ENCODE assay signal across 12 cellular contexts in the genomic region with DNA sequence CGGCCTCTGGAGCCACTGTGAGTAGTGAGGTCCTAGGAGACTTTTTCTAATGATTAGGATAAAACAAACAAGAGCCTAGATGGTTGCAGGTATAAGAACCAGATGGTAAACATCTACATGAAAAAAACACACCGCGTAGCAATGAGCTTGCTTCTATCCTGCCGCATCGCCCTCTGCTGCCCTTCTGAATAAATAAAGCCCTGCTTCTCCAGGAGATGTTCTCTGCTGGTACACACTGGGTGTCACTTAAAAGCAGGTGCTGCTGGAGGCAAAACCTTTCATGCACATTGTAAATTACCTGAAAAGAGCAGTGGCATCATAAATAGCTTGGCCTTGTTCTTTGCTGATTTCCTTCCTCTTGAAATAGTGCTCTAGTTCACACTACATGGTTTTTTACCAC.
A peak's percentile ranks its signal among the peaks of the same experiment; 100 is the strongest.
DNase-seq lines count a peak whose midpoint lies in the region; ATAC-seq and TF ChIP-seq lines count a peak whose summit lies in the region.
"Had no signal": no experiment of that assay in that cellular context is flagged by ENCODE, and none has a peak within 500 bp of the region (broad histone marks: within the 10 kb centered on the region; RNA-seq: fewer than 3 reads in every experiment).

No MANE protein-coding gene starts in this region.

- peaks cover 38% of the 10 kb centered on the region for H3K79me2 ChIP-seq in DOHH2 (ENCODE audit: control insufficient read depth, low read length)

- H3K9ac ChIP-seq in HUES48 (ENCODE audit: low read depth, low read length) = no peak overlapping the region

- H3K27me3 Mint-ChIP-seq in WTC11 (ENCODE audit: low read depth) = no peaks in the 10 kb centered on the region; the same call in 1 of the 2 replicates

- TF ChIP-seq CTCF in DOHH2 (IDR thresholded peaks at IDR 0.05; ENCODE audit: low read depth, low read length, poor library complexity, severe bottlenecking) (peak; percentile 30), WTC11 (IDR thresholded peaks at IDR 0.05) (no peak)

- H3F3A ChIP-seq in DOHH2 (ENCODE audit: control insufficient read depth, insufficient read depth) = no peaks in the 10 kb centered on the region

- H3K27ac ChIP-seq in DOHH2 (ENCODE audit: low read depth, low read length) = no peak overlapping the region
- H3K27ac ChIP-seq in HUES48 (ENCODE audit: low read depth, low read length) = peak overlapping the region; percentile 26
- H3K27ac ChIP-seq: prostate gland had no signal

- no peak overlapping the region for H3K4me3 ChIP-seq in DOHH2 (ENCODE audit: low read length)
- no peak overlapping the region for H3K4me3 ChIP-seq in HUES48 (ENCODE audit: low read depth, low read length)
- H3K4me3 ChIP-seq: prostate gland had no signal

- CTCF ChIA-PET in WTC11 (lab: Charles Lee) = interaction anchor here (0.6 to 2.4 kb wide), 19 partner anchors 9 to 311 kb away, joined by 3 to 12 read pairs (median 5); no protein-coding TSS in a partner anchor

- H3K9me3 ChIP-seq in DOHH2 (ENCODE audit: control insufficient read depth, insufficient read depth, low read length) = no peaks in the 10 kb centered on the region
- H3K9me3 ChIP-seq in HUES48 (ENCODE audit: control insufficient read depth, insufficient read depth, low read length) = no peaks in the 10 kb centered on the region
- H3K9me3 ChIP-seq: prostate gland had no signal

- peaks cover 3% of the 10 kb centered on the region; the same call in 1 of the 2 replicates for H3K36me3 ChIP-seq in DOHH2 (ENCODE audit: control insufficient read depth, low read length)
- no peaks in the 10 kb centered on the region for H3K36me3 ChIP-seq in HUES48 (ENCODE audit: control insufficient read depth, insufficient read depth, low read length)
- H3K36me3 ChIP-seq: prostate gland had no signal

- H3K4me1 ChIP-seq in DOHH2 (ENCODE audit: control insufficient read depth, low read length) (no peaks in the 10 kb centered on the region), HUES48 (ENCODE audit: control insufficient read depth, insufficient read depth, low read length) (peaks cover 28% of the 10 kb centered on the region)
- H3K4me1 ChIP-seq: prostate gland had no signal

- H3K27me3 ChIP-seq in DOHH2 (ENCODE audit: control insufficient read depth, low read length) (no peaks in the 10 kb centered on the region), HUES48 (ENCODE audit: control insufficient read depth, insufficient read depth, low read length) (no peaks in the 10 kb centered on the region)

- no peaks in the 10 kb centered on the region for H3K9me3 Mint-ChIP-seq in WTC11
- H3K9me3 Mint-ChIP-seq: activated T-helper 17 cell treated with anti-CD3 and anti-CD28 coated beads, Interleukin-2, amount 50 U/mL, for 72 hours; effector memory CD8-positive, alpha-beta T cell had no signal

- no peak overlapping the region for H3K4me2 ChIP-seq in DOHH2 (ENCODE audit: low read length)

- ATAC-seq in WTC11 (peak; percentile 59), HG03342 (IDR thresholded peaks at IDR 0.05; ENCODE audit: unreplicated experiment) (no peak), GM19455 (IDR thresholded peaks at IDR 0.05; ENCODE audit: unreplicated experiment) (no peak)
- ATAC-seq: activated T-helper 17 cell treated with anti-CD3 and anti-CD28 coated beads, Interleukin-2, amount 50 U/mL, for 72 hours; effector memory CD8-positive, alpha-beta T cell had no signal

- no peaks in the 10 kb centered on the region for H3K36me3 Mint-ChIP-seq in WTC11

- no peaks in the 10 kb centered on the region for H3K9me2 ChIP-seq in DOHH2 (replicated peaks; ENCODE audit: control insufficient read depth, low read length)

- H3K4me1 Mint-ChIP-seq in WTC11 = peaks cover 43% of the 10 kb centered on the region
- H3K4me1 Mint-ChIP-seq: activated T-helper 17 cell treated with anti-CD3 and anti-CD28 coated beads, Interleukin-2, amount 50 U/mL, for 72 hours had no signal

- DNase-seq in WTC11 (ENCODE audit: low spot score) = no peak
- DNase-seq in left kidney (ENCODE audit: low read depth, low spot score) = peak; percentile 28
- DNase-seq in GM19238 (ENCODE audit: insufficient read length, low spot score) = no peak
- DNase-seq: effector memory CD8-positive, alpha-beta T cell; NCI-H187; T-helper 2 cell had no signal

- H3K27ac Mint-ChIP-seq in WTC11 = no peak overlapping the region; the same call in 1 of the 2 replicates
- H3K27ac Mint-ChIP-seq: activated T-helper 17 cell treated with anti-CD3 and anti-CD28 coated beads, Interleukin-2, amount 50 U/mL, for 72 hours had no signal

- POLR2A ChIA-PET in WTC11 (lab: Charles Lee) = no interaction called here

- H3K4me3 Mint-ChIP-seq in WTC11 = no peak overlapping the region
- H3K4me3 Mint-ChIP-seq: activated T-helper 17 cell treated with anti-CD3 and anti-CD28 coated beads, Interleukin-2, amount 50 U/mL, for 72 hours; effector memory CD8-positive, alpha-beta T cell had no signal

- H4K20me1 ChIP-seq in DOHH2 (ENCODE audit: control insufficient read depth, insufficient read depth, low read depth, low read length) = no peaks in the 10 kb centered on the region

TF ChIP-seq in WTC11, 78 proteins besides CTCF, POLR2A, EP300 and RAD21 (continues in another document):
- TF ChIP-seq, protein P1, sequence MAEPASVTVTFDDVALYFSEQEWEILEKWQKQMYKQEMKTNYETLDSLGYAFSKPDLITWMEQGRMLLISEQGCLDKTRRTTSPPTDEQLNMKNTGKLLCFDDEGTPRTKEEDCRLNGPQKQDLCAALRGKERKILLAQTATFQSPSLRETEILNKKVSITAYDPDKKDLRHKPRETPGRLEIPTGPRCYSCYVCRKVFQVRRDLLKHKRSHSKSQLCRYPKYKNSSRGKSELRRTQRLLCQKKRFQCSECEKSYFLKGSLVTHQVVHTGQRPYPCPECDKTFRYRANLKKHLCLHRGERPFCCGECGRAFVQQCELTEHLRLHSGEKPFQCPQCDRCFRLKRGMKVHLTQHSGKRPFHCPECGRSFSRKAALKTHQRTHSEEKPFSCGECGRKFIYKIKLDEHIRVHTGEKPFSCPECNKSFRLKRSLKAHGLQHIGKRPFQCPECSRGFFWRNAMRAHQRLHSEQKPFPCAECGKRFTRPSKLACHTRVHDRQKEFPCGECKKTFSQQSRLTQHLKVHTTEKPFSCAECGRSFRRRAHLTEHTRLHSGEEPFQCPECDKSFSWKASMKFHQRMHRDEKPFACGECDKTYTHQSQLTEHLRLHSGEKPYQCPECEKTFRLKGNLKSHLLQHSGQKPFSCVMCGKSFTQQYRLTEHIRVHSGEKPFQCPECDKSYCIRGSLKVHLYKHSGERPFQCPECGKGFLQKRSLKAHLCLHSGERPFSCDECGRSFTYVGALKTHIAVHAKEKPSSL (CRISPR knock-in tag; conservative IDR thresholded peaks at IDR 0.05) = no peak
- TF ChIP-seq SMAD4 (CRISPR knock-in tag; IDR thresholded peaks at IDR 0.05) (no peak), NFE2L1 (CRISPR knock-in tag; IDR thresholded peaks at IDR 0.05) (no peak)
- TF ChIP-seq, protein P2, sequence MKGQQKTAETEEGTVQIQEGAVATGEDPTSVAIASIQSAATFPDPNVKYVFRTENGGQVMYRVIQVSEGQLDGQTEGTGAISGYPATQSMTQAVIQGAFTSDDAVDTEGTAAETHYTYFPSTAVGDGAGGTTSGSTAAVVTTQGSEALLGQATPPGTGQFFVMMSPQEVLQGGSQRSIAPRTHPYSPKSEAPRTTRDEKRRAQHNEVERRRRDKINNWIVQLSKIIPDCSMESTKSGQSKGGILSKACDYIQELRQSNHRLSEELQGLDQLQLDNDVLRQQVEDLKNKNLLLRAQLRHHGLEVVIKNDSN (CRISPR knock-in tag; IDR thresholded peaks at IDR 0.05) = no peak
- TF ChIP-seq, protein P3, sequence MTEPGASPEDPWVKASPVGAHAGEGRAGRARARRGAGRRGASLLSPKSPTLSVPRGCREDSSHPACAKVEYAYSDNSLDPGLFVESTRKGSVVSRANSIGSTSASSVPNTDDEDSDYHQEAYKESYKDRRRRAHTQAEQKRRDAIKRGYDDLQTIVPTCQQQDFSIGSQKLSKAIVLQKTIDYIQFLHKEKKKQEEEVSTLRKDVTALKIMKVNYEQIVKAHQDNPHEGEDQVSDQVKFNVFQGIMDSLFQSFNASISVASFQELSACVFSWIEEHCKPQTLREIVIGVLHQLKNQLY (CRISPR knock-in tag; IDR thresholded peaks at IDR 0.05) = no peak
- TF ChIP-seq, protein P4, sequence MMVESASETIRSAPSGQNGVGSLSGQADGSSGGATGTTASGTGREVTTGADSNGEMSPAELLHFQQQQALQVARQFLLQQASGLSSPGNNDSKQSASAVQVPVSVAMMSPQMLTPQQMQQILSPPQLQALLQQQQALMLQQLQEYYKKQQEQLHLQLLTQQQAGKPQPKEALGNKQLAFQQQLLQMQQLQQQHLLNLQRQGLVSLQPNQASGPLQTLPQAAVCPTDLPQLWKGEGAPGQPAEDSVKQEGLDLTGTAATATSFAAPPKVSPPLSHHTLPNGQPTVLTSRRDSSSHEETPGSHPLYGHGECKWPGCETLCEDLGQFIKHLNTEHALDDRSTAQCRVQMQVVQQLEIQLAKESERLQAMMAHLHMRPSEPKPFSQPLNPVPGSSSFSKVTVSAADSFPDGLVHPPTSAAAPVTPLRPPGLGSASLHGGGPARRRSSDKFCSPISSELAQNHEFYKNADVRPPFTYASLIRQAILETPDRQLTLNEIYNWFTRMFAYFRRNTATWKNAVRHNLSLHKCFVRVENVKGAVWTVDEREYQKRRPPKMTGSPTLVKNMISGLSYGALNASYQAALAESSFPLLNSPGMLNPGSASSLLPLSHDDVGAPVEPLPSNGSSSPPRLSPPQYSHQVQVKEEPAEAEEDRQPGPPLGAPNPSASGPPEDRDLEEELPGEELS (CRISPR knock-in tag; IDR thresholded peaks at IDR 0.05) = no peak
- TF ChIP-seq, protein P5, sequence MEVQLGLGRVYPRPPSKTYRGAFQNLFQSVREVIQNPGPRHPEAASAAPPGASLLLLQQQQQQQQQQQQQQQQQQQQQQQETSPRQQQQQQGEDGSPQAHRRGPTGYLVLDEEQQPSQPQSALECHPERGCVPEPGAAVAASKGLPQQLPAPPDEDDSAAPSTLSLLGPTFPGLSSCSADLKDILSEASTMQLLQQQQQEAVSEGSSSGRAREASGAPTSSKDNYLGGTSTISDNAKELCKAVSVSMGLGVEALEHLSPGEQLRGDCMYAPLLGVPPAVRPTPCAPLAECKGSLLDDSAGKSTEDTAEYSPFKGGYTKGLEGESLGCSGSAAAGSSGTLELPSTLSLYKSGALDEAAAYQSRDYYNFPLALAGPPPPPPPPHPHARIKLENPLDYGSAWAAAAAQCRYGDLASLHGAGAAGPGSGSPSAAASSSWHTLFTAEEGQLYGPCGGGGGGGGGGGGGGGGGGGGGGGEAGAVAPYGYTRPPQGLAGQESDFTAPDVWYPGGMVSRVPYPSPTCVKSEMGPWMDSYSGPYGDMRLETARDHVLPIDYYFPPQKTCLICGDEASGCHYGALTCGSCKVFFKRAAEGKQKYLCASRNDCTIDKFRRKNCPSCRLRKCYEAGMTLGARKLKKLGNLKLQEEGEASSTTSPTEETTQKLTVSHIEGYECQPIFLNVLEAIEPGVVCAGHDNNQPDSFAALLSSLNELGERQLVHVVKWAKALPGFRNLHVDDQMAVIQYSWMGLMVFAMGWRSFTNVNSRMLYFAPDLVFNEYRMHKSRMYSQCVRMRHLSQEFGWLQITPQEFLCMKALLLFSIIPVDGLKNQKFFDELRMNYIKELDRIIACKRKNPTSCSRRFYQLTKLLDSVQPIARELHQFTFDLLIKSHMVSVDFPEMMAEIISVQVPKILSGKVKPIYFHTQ (CRISPR knock-in tag; IDR thresholded peaks at IDR 0.05) = no peak
